Comparison of ENCODE assay signal across 19 cellular contexts in the genomic region with DNA sequence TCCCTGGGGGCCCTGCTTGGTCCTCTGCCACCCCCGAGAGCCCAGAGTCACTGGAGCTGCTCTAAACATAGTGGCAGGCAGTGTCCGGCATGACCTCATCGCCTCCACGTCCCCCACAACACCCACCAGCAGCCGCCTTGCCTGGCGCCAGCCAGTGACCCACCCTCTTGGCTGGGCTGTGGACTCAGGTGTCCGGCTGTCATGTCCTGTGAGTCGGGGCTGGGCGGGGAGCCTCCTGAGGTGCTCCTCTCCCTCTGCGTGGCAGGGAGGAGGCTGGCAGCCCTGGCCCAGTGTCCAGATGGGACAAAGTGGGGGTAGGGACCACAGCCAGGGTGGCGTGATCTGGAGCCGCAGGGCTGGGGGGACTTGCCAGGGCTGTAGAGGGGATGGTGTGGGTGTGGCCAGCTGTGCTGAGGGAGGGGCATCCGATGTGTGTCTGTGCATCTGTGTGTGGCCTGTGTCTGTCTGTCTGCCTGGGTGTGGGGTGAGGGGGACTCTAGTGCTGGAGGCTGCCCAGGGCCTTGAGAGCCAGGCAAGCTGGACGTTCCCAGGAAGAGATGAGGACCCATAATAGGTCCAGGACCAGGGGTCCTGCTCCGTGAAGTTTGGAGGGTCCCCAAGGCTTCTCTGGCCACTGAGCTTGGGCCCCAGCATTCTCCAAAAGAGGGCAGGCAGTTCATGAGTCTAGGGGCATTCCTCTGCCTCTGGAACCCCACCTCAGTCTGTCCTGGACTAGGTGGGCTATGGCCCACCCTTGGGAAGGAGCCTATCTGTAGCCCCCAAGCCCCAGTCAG. TPM values are rescaled to one million over a fixed set of nuclear protein-coding genes. Genes with fewer than 3 reads are reported as not detected.
DNase-seq lines count a peak whose midpoint lies in the region; ATAC-seq, FAIRE-seq and TF ChIP-seq lines count a peak whose summit lies in the region.
"Had no signal": no experiment of that assay in that cellular context is flagged by ENCODE, and none has a peak within 500 bp of the region (broad histone marks: within the 10 kb centered on the region; RNA-seq: fewer than 3 reads in every experiment).

No MANE protein-coding gene starts in this region.

- TF ChIP-seq EP300 in K562 (IDR thresholded peaks at IDR 0.05; ENCODE audit: low read length), result no peak

- POLR2A ChIA-PET in K562 (lab: Yijun Ruan, JAX), result interaction anchor here (1.2 to 2.5 kb wide), 3 partner anchors 10 to 14 kb away, joined by 3 to 14 read pairs (median 4); no protein-coding TSS in a partner anchor
- POLR2A ChIA-PET in activated CD8-positive, alpha-beta T cell treated with anti-CD3 and anti-CD28 coated beads, Interleukin-2, amount 10 ng/mL, durations not matched to agents 7 days and 5 days (lab: Charles Lee), result interaction anchor here (0.7 kb wide), 1 partner anchor 17 kb away, joined by 3 read pairs; no protein-coding TSS in a partner anchor

- CTCF ChIA-PET in K562 (lab: Yijun Ruan, JAX; ENCODE audit: low intra/inter-chr PET ratio), result no interaction called here
- CTCF ChIA-PET in activated CD8-positive, alpha-beta T cell treated with anti-CD3 and anti-CD28 coated beads, Interleukin-2, amount 10 ng/mL, durations not matched to agents 7 days and 5 days (lab: Charles Lee), result interaction anchor here (1.1 to 7.5 kb wide), 2 partner anchors 13 to 71 kb away, joined by 5 to 51 read pairs; partner anchors contain the start of gene PRPF6

- peaks cover 34% of the 10 kb centered on the region for H3K27me3 Mint-ChIP-seq in activated CD8-positive, alpha-beta T cell treated with anti-CD3 and anti-CD28 coated beads, Interleukin-2, amount 10 ng/mL, durations not matched to agents 7 days and 5 days (ENCODE audit: low read depth)

- ATAC-seq in K562 (no peak), heart left ventricle (peak; percentile 45 to 72 (median 55)), omental fat pad (ENCODE audit: low FRiP score) (peak; percentile 27), GM19395 (IDR thresholded peaks at IDR 0.05; ENCODE audit: unreplicated experiment) (no peak), GM21381 (IDR thresholded peaks at IDR 0.05; ENCODE audit: unreplicated experiment) (no peak)
- no peak for ATAC-seq in activated CD8-positive, alpha-beta T cell treated with anti-CD3 and anti-CD28 coated beads, Interleukin-2, amount 10 ng/mL, durations not matched to agents 7 days and 5 days
- ATAC-seq: left lobe of liver had no signal

- no peak overlapping the region for H3K4me2 ChIP-seq in K562 (ENCODE audit: insufficient read depth, low read length)
- H3K4me2 ChIP-seq: hepatocyte, smooth muscle cell had no signal

- H3K9me1 ChIP-seq in K562 (ENCODE audit: control insufficient read depth, insufficient read depth, low read length), result no peaks in the 10 kb centered on the region

- TF ChIP-seq RAD21 in K562 (CRISPR knock-in tag; conservative IDR thresholded peaks at IDR 0.05 in 1 of 2, IDR thresholded peaks at IDR 0.05 in 1 of 2), result no peak

- H3K4me1 ChIP-seq in K562 (replicated peaks in 1 of 2; ENCODE audit: control insufficient read depth in 2 of 2, insufficient read depth in 2 of 2, low read length in 2 of 2), result peaks cover 24 to 87% of the 10 kb centered on the region in 2 experiments
- peaks cover 0 to 59% (median 32%) of the 10 kb centered on the region in 12 donors for H3K4me1 ChIP-seq in heart left ventricle
- peaks cover 0 to 14% of the 10 kb centered on the region in 2 donors for H3K4me1 ChIP-seq in uterus

- FAIRE-seq in K562 (lab: Jason Lieb, UNC), result no peak

- intact Hi-C loops in K562 (cut with micrococcal nuclease), result loop anchor here (5.0 kb wide), 1 partner anchor 74 kb away; the partner anchor contains the start of gene SAMD10
- intact Hi-C loops in heart left ventricle (cut with DNase I), result no loop called here
- intact Hi-C loops in uterus (cut with DNase I; ENCODE audit: low total_unique reads), result no loop called here

- H4K20me1 ChIP-seq in K562 (replicated peaks; ENCODE audit: control insufficient read depth, insufficient read depth, low read length), result no peaks in the 10 kb centered on the region

- no peak overlapping the region for H3K27ac ChIP-seq in K562 (ENCODE audit: extremely low read depth, low read depth, low read length)
- H3K27ac ChIP-seq in heart left ventricle, result peak overlapping the region; percentile 78 to 96 (median 91)
- peak overlapping the region; percentile 68 to 71 for H3K27ac ChIP-seq in uterus
- H3K27ac ChIP-seq: hepatocyte, HL-60 had no signal

- DNase-seq in K562 (ENCODE audit: extremely low read depth in 1 of 4, low spot score in 3 of 4) (no peak), heart left ventricle (peak; percentile 87 to 92 (median 89)), omental fat pad (ENCODE audit: low spot score) (no peak), uterus (peak in 1 of 2 donors; percentile 82)
- no peak for DNase-seq in activated CD8-positive, alpha-beta T cell treated with anti-CD3 and anti-CD28 coated beads, Interleukin-2, amount 10 ng/mL, durations not matched to agents 7 days and 5 days
- DNase-seq: activated CD4-positive, alpha-beta T cell treated with anti-CD3 and anti-CD28 coated beads for 48 hours; EL; Kasumi-1; NCI-H1694; NCI-H748 treated with DMSO at 0.1 percent for 48 hours; nephron progenitor cell had no signal

- WGBS in K562 (ENCODE audit: insufficient coverage, low coverage, missing lambda C conversion rate), result 67% methylated on average over 9 of the region's 15 CpGs
- 57 to 76% (median 68%) methylated on average over 13 to 15 of the region's 15 CpGs for WGBS in heart left ventricle, 4 donors

- H2AFZ ChIP-seq in K562 (ENCODE audit: low read depth, low read length), result no peak overlapping the region
- H2AFZ ChIP-seq: hepatocyte had no signal

- no peak overlapping the region for H3K27ac Mint-ChIP-seq in activated CD8-positive, alpha-beta T cell treated with anti-CD3 and anti-CD28 coated beads, Interleukin-2, amount 10 ng/mL, durations not matched to agents 7 days and 5 days
- H3K27ac Mint-ChIP-seq: CD14-positive monocyte, nephron progenitor cell had no signal

- TF ChIP-seq CTCF in K562 (IDR thresholded peaks at IDR 0.05 in 2 of 3, conservative IDR thresholded peaks at IDR 0.05 in 1 of 3; ENCODE audit: insufficient read depth in 2 of 3, low read depth in 1 of 3, low read length in 3 of 3), result no peak
- no peak for TF ChIP-seq CTCF in heart left ventricle (IDR thresholded peaks at IDR 0.05)
- no peak for TF ChIP-seq CTCF in omental fat pad (IDR thresholded peaks at IDR 0.05)
- TF ChIP-seq CTCF in uterus (IDR thresholded peaks at IDR 0.05), result no peak

- H3K27me3 ChIP-seq in K562 (ENCODE audit: control insufficient read depth in 2 of 2, insufficient read depth in 2 of 2, low read length in 2 of 2) (no peaks in the 10 kb centered on the region), heart left ventricle (peaks cover 0 to 59% (median 14%) of the 10 kb centered on the region in 9 donors), uterus (no peaks in the 10 kb centered on the region)

- no peak overlapping the region for H3K4me3 ChIP-seq in K562
- H3K4me3 ChIP-seq in heart left ventricle, result peak overlapping the region in 8 of 12 donors; percentile 52 to 91 (median 65)
- no peak overlapping the region for H3K4me3 ChIP-seq in uterus
- H3K4me3 ChIP-seq: hepatocyte, smooth muscle cell had no signal

- H3K9ac ChIP-seq in K562 (ENCODE audit: insufficient read depth in 1 of 2, low read depth in 2 of 2, low read length in 2 of 2), result peak overlapping the region in 1 of 2 experiments; percentile 88; a peak in 2 of 4 replicates

- in situ Hi-C loops in K562 (cut with MboI), result no loop called here

- BruUV-seq in K562 (replicated peaks; lab: Mats Ljungman, UMichigan), result no TSS peak

- H3K9me3 ChIP-seq in K562 (replicated peaks; ENCODE audit: control insufficient read depth, insufficient read depth, low read depth, low read length) (no peaks in the 10 kb centered on the region), heart left ventricle (no peaks in the 10 kb centered on the region), uterus (no peaks in the 10 kb centered on the region)

- H3K36me3 ChIP-seq in K562 (ENCODE audit: control insufficient read depth, insufficient read depth, low read length) (peaks cover 12% of the 10 kb centered on the region; the same call in 1 of the 3 replicates), heart left ventricle (peaks cover 0 to 20% (median 8%) of the 10 kb centered on the region in 9 donors), uterus (no peaks in the 10 kb centered on the region)

- no peak for TF ChIP-seq POLR2A in K562 (conservative IDR thresholded peaks at IDR 0.05)
- TF ChIP-seq POLR2A in heart left ventricle (IDR thresholded peaks at IDR 0.05), result peak in 1 of 2 donors; percentile 38
- TF ChIP-seq POLR2A in uterus (IDR thresholded peaks at IDR 0.05), result peak; percentile 7 to 43

- no peaks in the 10 kb centered on the region for H3K9me3 Mint-ChIP-seq in activated CD8-positive, alpha-beta T cell treated with anti-CD3 and anti-CD28 coated beads, Interleukin-2, amount 10 ng/mL, durations not matched to agents 7 days and 5 days (ENCODE audit: insufficient read depth)
- H3K9me3 Mint-ChIP-seq: nephron progenitor cell had no signal

- H3K4me1 Mint-ChIP-seq in activated CD8-positive, alpha-beta T cell treated with anti-CD3 and anti-CD28 coated beads, Interleukin-2, amount 10 ng/mL, durations not matched to agents 7 days and 5 days (ENCODE audit: low read depth), result peaks cover 30% of the 10 kb centered on the region

- peaks cover 12% of the 10 kb centered on the region for H3K79me2 ChIP-seq in K562 (ENCODE audit: control insufficient read depth, insufficient read depth, low read length)
- H3K79me2 ChIP-seq: hepatocyte had no signal

- no peaks in the 10 kb centered on the region for H3K36me3 Mint-ChIP-seq in activated CD8-positive, alpha-beta T cell treated with anti-CD3 and anti-CD28 coated beads, Interleukin-2, amount 10 ng/mL, durations not matched to agents 7 days and 5 days (ENCODE audit: low read depth)

- H3K4me3 Mint-ChIP-seq in activated CD8-positive, alpha-beta T cell treated with anti-CD3 and anti-CD28 coated beads, Interleukin-2, amount 10 ng/mL, durations not matched to agents 7 days and 5 days, result no peak overlapping the region
- H3K4me3 Mint-ChIP-seq: nephron progenitor cell had no signal

RNA-seq across cellular contexts. Expression of gene SOX18, which starts 2.3 kb away (rescaled TPM):
- total RNA-seq in K562 (2011; cell fraction: chromatin; rRNA removed; ENCODE audit: low replicate concordance), result 0.58 and 1.6 TPM in 2 replicates
- 3.5 and 3.8 TPM in 2 replicates for total RNA-seq in K562 (2011; cell fraction: nucleolus; rRNA removed)
- total RNA-seq in K562 (2011; cell fraction: nucleoplasm; rRNA removed), result 1.2 and 1.3 TPM in 2 replicates
- 2.7 and 6.2 TPM in 2 replicates for total RNA-seq in K562 (2014; rRNA removed)
- total RNA-seq in K562 (2014; rRNA removed; fragmentation: Illumina TruSeq; extraction: Trizol), result 0.13 and 0.15 TPM in 2 replicates
- total RNA-seq in K562 (2015; rRNA removed; fragmentation: Illumina TruSeq; extraction: Trizol), result 0.76 and 0.94 TPM in 2 replicates
- 19.8 and 20.4 TPM in 2 replicates for total RNA-seq in K562 (2021)
- 0.33 and 0.47 TPM in 2 replicates for polyA plus RNA-seq in K562 (2011; rRNA removed)
- polyA plus RNA-seq in K562 (2011; cell fraction: cytosol; rRNA removed), result 1.0 and 5.3 TPM in 2 replicates
- 2.6 and 7.3 TPM in 2 replicates for polyA plus RNA-seq in K562 (2011; cell fraction: nucleus; rRNA removed)
- 6.7 and 6.9 TPM in 2 replicates for polyA plus RNA-seq in K562 (2012)
- polyA plus RNA-seq in K562 (2014; fragmentation: Illumina TruSeq; extraction: Trizol), result 0.21 and 0.78 TPM in 2 replicates
- under 1 TPM; 0.20 to 0.23 TPM for polyA plus RNA-seq in K562 (2014; fragmentation: Nextera tagmentation; extraction: Ambion mirVana)
- 4.4 and 6.8 TPM in 2 replicates for polyA plus RNA-seq in K562 (2014; rRNA removed)
- 0.14 TPM in 1 of 2 replicates, not detected in the other for polyA minus RNA-seq in K562 (2011; rRNA and poly(A)+ RNA removed)
- 3.3 and 7.4 TPM in 2 replicates for polyA minus RNA-seq in K562 (2011; cell fraction: cytosol; rRNA and poly(A)+ RNA removed)
- 1.5 and 2.1 TPM in 2 replicates for polyA minus RNA-seq in K562 (2011; cell fraction: nucleus; rRNA and poly(A)+ RNA removed)
- total RNA-seq in heart left ventricle, result 10 to 100 TPM; 37.0 to 75.9 (median 50.7) TPM
- polyA plus RNA-seq in heart left ventricle, result 10 to 100 TPM; 23.5 to 31.1 TPM
- 10 to 100 TPM in 1 of 4 donors, 1 to 10 TPM in 3; 2.9 to 16.7 (median 7.7) TPM for total RNA-seq in omental fat pad
- 100 to 1,000 TPM in 1 of 4 donors, 10 to 100 TPM in 2, 1 to 10 TPM in 1; 6.7 to 116 (median 19.1) TPM for total RNA-seq in uterus
- under 1 TPM; 0.13 to 0.21 TPM for total RNA-seq in activated CD8-positive, alpha-beta T cell treated with anti-CD3 and anti-CD28 coated beads, Interleukin-2, amount 10 ng/mL, durations not matched to agents 7 days and 5 days
- total RNA-seq: epithelial cell of proximal tubule, hepatocyte had no signal
- polyA plus RNA-seq: CD14-positive monocyte had no signal

RNA-seq across cellular contexts. Expression of gene TCEA2, which starts 11.3 kb away (rescaled TPM):
- 17.4 and 45.7 TPM in 2 replicates for total RNA-seq in K562 (2011; cell fraction: chromatin; rRNA removed; ENCODE audit: low replicate concordance)
- 25.8 and 31.0 TPM in 2 replicates for total RNA-seq in K562 (2011; cell fraction: nucleolus; rRNA removed)
- total RNA-seq in K562 (2011; cell fraction: nucleoplasm; rRNA removed), result 17.7 and 19.9 TPM in 2 replicates
- 5.4 and 7.8 TPM in 2 replicates for total RNA-seq in K562 (2014; rRNA removed)
- 3.0 and 3.6 TPM in 2 replicates for total RNA-seq in K562 (2014; rRNA removed; fragmentation: Illumina TruSeq; extraction: Trizol)
- total RNA-seq in K562 (2015; rRNA removed; fragmentation: Illumina TruSeq; extraction: Trizol), result 6.4 and 6.9 TPM in 2 replicates
- 18.7 and 28.7 TPM in 2 replicates for total RNA-seq in K562 (2021)
- 8.6 and 14.0 TPM in 2 replicates for polyA plus RNA-seq in K562 (2011; rRNA removed)
- polyA plus RNA-seq in K562 (2011; cell fraction: cytosol; rRNA removed), result 14.2 and 18.7 TPM in 2 replicates
- polyA plus RNA-seq in K562 (2011; cell fraction: nucleus; rRNA removed), result 63.0 and 66.6 TPM in 2 replicates
- polyA plus RNA-seq in K562 (2012), result 15.6 and 29.0 TPM in 2 replicates
- 5.0 and 8.5 TPM in 2 replicates for polyA plus RNA-seq in K562 (2014; fragmentation: Illumina TruSeq; extraction: Trizol)
- 1 to 10 TPM; 1.4 to 1.9 TPM for polyA plus RNA-seq in K562 (2014; fragmentation: Nextera tagmentation; extraction: Ambion mirVana)
- polyA plus RNA-seq in K562 (2014; rRNA removed), result 8.0 and 10.0 TPM in 2 replicates
- 3.3 and 4.4 TPM in 2 replicates for polyA minus RNA-seq in K562 (2011; rRNA and poly(A)+ RNA removed)
- polyA minus RNA-seq in K562 (2011; cell fraction: cytosol; rRNA and poly(A)+ RNA removed), result 4.1 and 11.9 TPM in 2 replicates
- 11.4 and 20.1 TPM in 2 replicates for polyA minus RNA-seq in K562 (2011; cell fraction: nucleus; rRNA and poly(A)+ RNA removed)
- 10 to 100 TPM; 19.2 to 52.1 (median 42.9) TPM for total RNA-seq in heart left ventricle
- 10 to 100 TPM; 23.6 to 32.9 TPM for polyA plus RNA-seq in heart left ventricle
- 10 to 100 TPM; 20.5 to 34.8 (median 23.4) TPM for total RNA-seq in omental fat pad
- total RNA-seq in uterus, result 10 to 100 TPM; 21.5 to 75.4 (median 27.2) TPM
- 10 to 100 TPM; 49.6 to 55.3 TPM for total RNA-seq in activated CD8-positive, alpha-beta T cell treated with anti-CD3 and anti-CD28 coated beads, Interleukin-2, amount 10 ng/mL, durations not matched to agents 7 days and 5 days

RNA-seq across cellular contexts. Expression of gene C20orf204, which starts 15.7 kb away (rescaled TPM):
- 5.2 and 13.5 TPM in 2 replicates for total RNA-seq in K562 (2011; cell fraction: chromatin; rRNA removed; ENCODE audit: low replicate concordance)
- total RNA-seq in K562 (2011; cell fraction: nucleolus; rRNA removed), result 6.7 and 7.0 TPM in 2 replicates
- 4.0 and 4.6 TPM in 2 replicates for total RNA-seq in K562 (2011; cell fraction: nucleoplasm; rRNA removed)
- total RNA-seq in K562 (2014; rRNA removed) (0.59 and 0.73 TPM in 2 replicates), K562 (2014; rRNA removed; fragmentation: Illumina TruSeq; extraction: Trizol) (0.10 and 0.22 TPM in 2 replicates), K562 (2015; rRNA removed; fragmentation: Illumina TruSeq; extraction: Trizol) (0.36 and 0.45 TPM in 2 replicates), K562 (2021) (0.67 and 1.1 TPM in 2 replicates), heart left ventricle (1 to 10 TPM in 1 of 9 donors, under 1 TPM in 8; 0.16 to 1.2 (median 0.56) TPM), omental fat pad (1 to 10 TPM in 1 of 4 donors, under 1 TPM in 3; 0.37 to 6.5 (median 0.68) TPM), uterus (1 to 10 TPM in 2 of 4 donors, under 1 TPM in 1, not detected in 1; 0.26 to 2.9 (median 1.9) TPM)
- polyA plus RNA-seq in K562 (2011; rRNA removed) (0.11 and 0.22 TPM in 2 replicates), K562 (2014; fragmentation: Illumina TruSeq; extraction: Trizol) (0.11 and 0.16 TPM in 2 replicates), K562 (2014; fragmentation: Nextera tagmentation; extraction: Ambion mirVana) (not detected), K562 (2014; rRNA removed) (0.94 and 1.6 TPM in 2 replicates), heart left ventricle (under 1 TPM; 0.35 to 0.42 TPM)
- polyA plus RNA-seq in K562 (2011; cell fraction: cytosol; rRNA removed), result 0.10 and 0.36 TPM in 2 replicates
- polyA plus RNA-seq in K562 (2011; cell fraction: nucleus; rRNA removed), result 1.6 and 3.1 TPM in 2 replicates
- polyA plus RNA-seq in K562 (2012), result 0.43 and 0.46 TPM in 2 replicates
- polyA minus RNA-seq in K562 (2011; rRNA and poly(A)+ RNA removed), result 0.35 and 0.42 TPM in 2 replicates
- 0.27 TPM in 1 of 2 replicates, not detected in the other for polyA minus RNA-seq in K562 (2011; cell fraction: cytosol; rRNA and poly(A)+ RNA removed)
- 1.8 TPM in 2 replicates for polyA minus RNA-seq in K562 (2011; cell fraction: nucleus; rRNA and poly(A)+ RNA removed)
- total RNA-seq in activated CD8-positive, alpha-beta T cell treated with anti-CD3 and anti-CD28 coated beads, Interleukin-2, amount 10 ng/mL, durations not matched to agents 7 days and 5 days, result 1 to 10 TPM; 6.4 to 7.6 TPM
- polyA plus RNA-seq: CD14-positive monocyte had no signal

RNA-seq across cellular contexts. Expression of gene RGS19, which starts 27.6 kb away (rescaled TPM):
- total RNA-seq in K562 (2011; cell fraction: chromatin; rRNA removed; ENCODE audit: low replicate concordance), result 7.1 and 15.6 TPM in 2 replicates
- total RNA-seq in K562 (2011; cell fraction: nucleolus; rRNA removed), result 13.2 and 13.3 TPM in 2 replicates
- total RNA-seq in K562 (2011; cell fraction: nucleoplasm; rRNA removed), result 7.2 and 10.5 TPM in 2 replicates
- 23.7 and 26.9 TPM in 2 replicates for total RNA-seq in K562 (2014; rRNA removed)
- total RNA-seq in K562 (2014; rRNA removed; fragmentation: Illumina TruSeq; extraction: Trizol), result 3.2 and 3.3 TPM in 2 replicates
- total RNA-seq in K562 (2015; rRNA removed; fragmentation: Illumina TruSeq; extraction: Trizol), result 14.3 and 14.6 TPM in 2 replicates
- 20.7 and 21.0 TPM in 2 replicates for total RNA-seq in K562 (2021)
- 14.7 and 23.9 TPM in 2 replicates for polyA plus RNA-seq in K562 (2011; rRNA removed)
- 31.1 and 65.3 TPM in 2 replicates for polyA plus RNA-seq in K562 (2011; cell fraction: cytosol; rRNA removed)
- 19.9 and 25.8 TPM in 2 replicates for polyA plus RNA-seq in K562 (2011; cell fraction: nucleus; rRNA removed)
- 17.9 and 19.3 TPM in 2 replicates for polyA plus RNA-seq in K562 (2012)
- 5.2 and 11.0 TPM in 2 replicates for polyA plus RNA-seq in K562 (2014; fragmentation: Illumina TruSeq; extraction: Trizol)
- polyA plus RNA-seq in K562 (2014; fragmentation: Nextera tagmentation; extraction: Ambion mirVana), result under 1 TPM; 0.41 to 0.98 TPM
- 21.9 and 23.4 TPM in 2 replicates for polyA plus RNA-seq in K562 (2014; rRNA removed)
- 4.7 and 4.8 TPM in 2 replicates for polyA minus RNA-seq in K562 (2011; rRNA and poly(A)+ RNA removed)
- 9.5 and 22.4 TPM in 2 replicates for polyA minus RNA-seq in K562 (2011; cell fraction: cytosol; rRNA and poly(A)+ RNA removed)
- 5.7 and 8.8 TPM in 2 replicates for polyA minus RNA-seq in K562 (2011; cell fraction: nucleus; rRNA and poly(A)+ RNA removed)
- 10 to 100 TPM in 2 of 9 donors, 1 to 10 TPM in 7; 3.2 to 25.6 (median 5.3) TPM for total RNA-seq in heart left ventricle
- polyA plus RNA-seq in heart left ventricle, result 1 to 10 TPM; 3.7 to 6.5 TPM
- total RNA-seq in omental fat pad, result 10 to 100 TPM; 14.0 to 45.1 (median 29.3) TPM
- total RNA-seq in uterus, result 10 to 100 TPM in 1 of 4 donors, 1 to 10 TPM in 3; 4.6 to 38.8 (median 6.7) TPM
- 100 to 1,000 TPM; 130 to 135 TPM for total RNA-seq in activated CD8-positive, alpha-beta T cell treated with anti-CD3 and anti-CD28 coated beads, Interleukin-2, amount 10 ng/mL, durations not matched to agents 7 days and 5 days

RNA-seq across cellular contexts. Expression of gene OPRL1, which starts 28.2 kb away (rescaled TPM):
- 0.40 and 0.86 TPM in 2 replicates for total RNA-seq in K562 (2011; cell fraction: chromatin; rRNA removed; ENCODE audit: low replicate concordance)
- total RNA-seq in K562 (2011; cell fraction: nucleolus; rRNA removed), result 0.67 and 0.79 TPM in 2 replicates
- 0.23 and 0.66 TPM in 2 replicates for total RNA-seq in K562 (2011; cell fraction: nucleoplasm; rRNA removed)
- total RNA-seq in K562 (2014; rRNA removed) (0.09 and 0.37 TPM in 2 replicates), K562 (2014; rRNA removed; fragmentation: Illumina TruSeq; extraction: Trizol) (0.07 TPM in 1 of 2 replicates, not detected in the other), K562 (2015; rRNA removed; fragmentation: Illumina TruSeq; extraction: Trizol) (0.14 and 0.15 TPM in 2 replicates), K562 (2021) (0.22 and 0.33 TPM in 2 replicates), heart left ventricle (1 to 10 TPM in 3 of 9 donors, under 1 TPM in 6; 0.18 to 1.9 (median 0.67) TPM), omental fat pad (1 to 10 TPM in 3 of 4 donors, under 1 TPM in 1; 0.96 to 4.4 (median 1.4) TPM), uterus (1 to 10 TPM in 1 of 4 donors, under 1 TPM in 2, not detected in 1; 0.51 to 1.9 (median 0.64) TPM)
- polyA plus RNA-seq in K562 (2011; rRNA removed) (0.17 and 0.64 TPM in 2 replicates), K562 (2014; fragmentation: Illumina TruSeq; extraction: Trizol) (0.06 and 0.11 TPM in 2 replicates), K562 (2014; fragmentation: Nextera tagmentation; extraction: Ambion mirVana) (not detected), K562 (2014; rRNA removed) (0.04 and 0.11 TPM in 2 replicates), heart left ventricle (under 1 TPM; 0.21 to 0.27 TPM)
- polyA plus RNA-seq in K562 (2011; cell fraction: cytosol; rRNA removed), result 0.55 and 0.76 TPM in 2 replicates
- 0.67 and 0.70 TPM in 2 replicates for polyA plus RNA-seq in K562 (2011; cell fraction: nucleus; rRNA removed)
- polyA plus RNA-seq in K562 (2012), result 0.46 and 1.1 TPM in 2 replicates
- polyA minus RNA-seq in K562 (2011; rRNA and poly(A)+ RNA removed), result 0.39 and 0.48 TPM in 2 replicates
- polyA minus RNA-seq in K562 (2011; cell fraction: cytosol; rRNA and poly(A)+ RNA removed), result 0.48 and 0.55 TPM in 2 replicates
- 0.13 and 0.33 TPM in 2 replicates for polyA minus RNA-seq in K562 (2011; cell fraction: nucleus; rRNA and poly(A)+ RNA removed)
- 1 to 10 TPM; 1.5 to 2.0 TPM for total RNA-seq in activated CD8-positive, alpha-beta T cell treated with anti-CD3 and anti-CD28 coated beads, Interleukin-2, amount 10 ng/mL, durations not matched to agents 7 days and 5 days

Comparison
In these comparisons a context has a peak if more than half of its experiments do, and no peak if none do; other contexts are left out.
1. ATAC-seq: peak in heart left ventricle (4 of 4) and omental fat pad (single experiment); none in K562 (single experiment), GM19395 (single experiment), activated CD8-positive, alpha-beta T cell treated with anti-CD3 and anti-CD28 coated beads, Interleukin-2, amount 10 ng/mL, durations not matched to agents 7 days and 5 days (single experiment) and GM21381 (single experiment).
2. DNase-seq: peak in heart left ventricle (5 of 5); none in K562 (0 of 4), omental fat pad (single experiment) and activated CD8-positive, alpha-beta T cell treated with anti-CD3 and anti-CD28 coated beads, Interleukin-2, amount 10 ng/mL, durations not matched to agents 7 days and 5 days (single experiment).
3. H3K4me3 ChIP-seq: peak in heart left ventricle (8 of 12); none in K562 (single experiment) and uterus (0 of 2).